Comparison of ENCODE assay signal across 17 cellular contexts in genomic region chr15:25713736-25714537, GRCh38.
"Had no signal": no experiment of that assay in that cellular context is flagged by ENCODE, and none has a peak within 500 bp of the region (broad histone marks: within the 10 kb centered on the region; RNA-seq: fewer than 3 reads in every experiment).

No MANE protein-coding gene starts in this region.

- ATAC-seq: left colon; mucosa of descending colon; naive thymus-derived CD8-positive, alpha-beta T cell; right cardiac atrium; stimulated activated memory B cell treated with anti-CD40 and anti-IgM and Interleukin-4, amounts not matched to agents 10 μg/mL and 1 μg/mL and 100 μg/mL, for 72 hours had no signal

- H3K4me1 ChIP-seq: upper lobe of left lung, uterus had no signal

- H3K27me3 ChIP-seq: ovary, tibial artery, upper lobe of left lung, uterus had no signal

- DNase-seq: effector CD4-positive, alpha-beta T cell; foreskin melanocyte; hippocampal formation; left colon; mammary epithelial cell; mucosa of descending colon; naive thymus-derived CD8-positive, alpha-beta T cell; ovary; right cardiac atrium; stimulated activated CD4-positive, alpha-beta T cell treated with anti-CD3 and anti-CD28 coated beads, Interleukin-15, amount 100 ng/mL, for 24 hours; stimulated activated CD4-positive, alpha-beta T cell treated with anti-CD3 and anti-CD28 coated beads, Interleukin-1b, Interleukin-23, amount 100 ng/mL, for 48 hours; stimulated activated CD4-positive, alpha-beta T cell treated with anti-CD3 and anti-CD28 coated beads, Interleukin-4, amount 100 ng/mL, for 24 hours; uterus had no signal

- H3K36me3 ChIP-seq: ovary, uterus had no signal

- H3K27ac ChIP-seq: coronary artery, ovary, tibial artery, upper lobe of left lung, uterus had no signal

- H3K4me3 ChIP-seq: coronary artery, mucosa of descending colon, ovary, tibial artery, upper lobe of left lung, uterus had no signal

- H3K9me3 ChIP-seq: ovary, tibial artery, upper lobe of left lung, uterus had no signal
